20 cellular contexts compared by ENCODE assay signal in the genomic region with DNA sequence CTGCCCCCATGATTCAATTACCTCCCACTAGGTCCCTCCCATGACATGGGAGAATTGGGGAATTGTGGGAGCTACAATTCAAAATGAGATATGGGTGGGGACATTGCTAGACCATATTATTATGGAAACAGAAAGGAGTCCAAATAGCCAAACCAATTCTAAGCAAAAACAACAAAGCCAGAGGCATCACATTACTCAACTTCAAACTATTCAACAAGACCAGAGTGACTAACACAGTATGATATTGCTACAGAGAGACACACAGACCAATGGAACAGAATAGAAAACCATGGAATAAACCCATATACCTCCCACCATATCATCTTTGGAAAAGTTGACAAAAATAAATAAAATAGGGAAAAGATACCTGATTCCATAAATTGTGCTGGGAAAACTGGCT.
DNase-seq lines count a peak whose midpoint lies in the region; ATAC-seq and TF ChIP-seq lines count a peak whose summit lies in the region.
"Had no signal": no experiment of that assay in that cellular context is flagged by ENCODE, and none has a peak within 500 bp of the region (broad histone marks: within the 10 kb centered on the region; RNA-seq: fewer than 3 reads in every experiment).

No MANE protein-coding gene starts in this region.

- H3K4me3 Mint-ChIP-seq in GM23338: no peak overlapping the region
- H3K4me3 Mint-ChIP-seq in stimulated activated naive B cell treated with anti-CD40 and anti-IgM and Interleukin-4, amounts not matched to agents 10 μg/mL and 1 μg/mL and 100 μg/mL, for 72 hours: no peak overlapping the region
- H3K4me3 Mint-ChIP-seq: CD4-positive, alpha-beta memory T cell had no signal

- H3K36me3 Mint-ChIP-seq in GM23338 (ENCODE audit: low read depth): 0 out of 3 replicates have a peak, but pooled peaks cover 2% of the 10 kb centered on the region
- H3K36me3 Mint-ChIP-seq in stimulated activated naive B cell treated with anti-CD40 and anti-IgM and Interleukin-4, amounts not matched to agents 10 μg/mL and 1 μg/mL and 100 μg/mL, for 72 hours: no peaks in the 10 kb centered on the region
- H3K36me3 Mint-ChIP-seq: CD4-positive, alpha-beta memory T cell had no signal

- no peaks in the 10 kb centered on the region for H3K9me2 ChIP-seq in GM23338 (ENCODE audit: insufficient read depth)

- TF ChIP-seq CTCF in choroid plexus epithelial cell (conservative IDR thresholded peaks at IDR 0.05; ENCODE audit: low read depth, low read length) (no peak), GM23338 (conservative IDR thresholded peaks at IDR 0.05; ENCODE audit: low read depth in 2 of 2) (no peak)

- H2AFZ ChIP-seq in neuronal stem cell (ENCODE audit: low read length) (no peak overlapping the region), GM23338 (no peak overlapping the region)

- H3K27ac Mint-ChIP-seq in GM23338: no peak overlapping the region
- no peak overlapping the region for H3K27ac Mint-ChIP-seq in stimulated activated naive B cell treated with anti-CD40 and anti-IgM and Interleukin-4, amounts not matched to agents 10 μg/mL and 1 μg/mL and 100 μg/mL, for 72 hours
- H3K27ac Mint-ChIP-seq: CD4-positive, alpha-beta memory T cell had no signal

- DNase-seq in HT1080 (ENCODE audit: low read depth) (peak; percentile 55), RPMI7951 (ENCODE audit: low read depth) (peak; percentile 5), choroid plexus epithelial cell (ENCODE audit: low read depth) (peak; percentile 5), non-pigmented ciliary epithelial cell (ENCODE audit: low read depth) (peak; percentile 2), mesendoderm (no peak), neuronal stem cell (ENCODE audit: low spot score) (no peak), GM23338 (ENCODE audit: low spot score) (no peak)
- DNase-seq in stimulated activated naive B cell treated with anti-CD40 and anti-IgM and Interleukin-4, amounts not matched to agents 10 μg/mL and 1 μg/mL and 100 μg/mL, for 72 hours: no peak
- DNase-seq: Calu3; CD4-positive, alpha-beta memory T cell; IMR-90; Karpas-422; NCI-H1105 treated with DMSO at 0.1 percent for 48 hours; NCI-H1694; NCI-H2081 treated with DMSO at 0.1 percent for 48 hours; NCI-H510A treated with DMSO at 0.1 percent for 48 hours; NCI-H774 had no signal

- H2AK5ac ChIP-seq in mesendoderm (ENCODE audit: low read length): no peak overlapping the region
- H2AK5ac ChIP-seq in neuronal stem cell (ENCODE audit: low read depth, low read length): no peak overlapping the region

- H2BK12ac ChIP-seq in neuronal stem cell (ENCODE audit: low read length): no peak overlapping the region

- ATAC-seq in GM23338: no peak
- ATAC-seq in stimulated activated naive B cell treated with anti-CD40 and anti-IgM and Interleukin-4, amounts not matched to agents 10 μg/mL and 1 μg/mL and 100 μg/mL, for 72 hours (replicated peaks): no peak
- ATAC-seq: GM12878 had no signal

- no peaks in the 10 kb centered on the region for H3K36me3 ChIP-seq in mesendoderm (ENCODE audit: control insufficient read depth, insufficient read depth, low read length)
- no peaks in the 10 kb centered on the region for H3K36me3 ChIP-seq in neuronal stem cell (replicated peaks in 1 of 2; ENCODE audit: control insufficient read depth in 2 of 2, insufficient read depth in 2 of 2, low read length in 2 of 2)
- H3K36me3 ChIP-seq in GM23338 (ENCODE audit: insufficient read depth): no peaks in the 10 kb centered on the region; the same call in 1 of the 2 replicates
- H3K36me3 ChIP-seq: BLaER1, SJSA1 had no signal

- no peaks in the 10 kb centered on the region for H3K79me1 ChIP-seq in mesendoderm (ENCODE audit: low read length)
- H3K79me1 ChIP-seq in neuronal stem cell (ENCODE audit: low read depth, low read length): no peaks in the 10 kb centered on the region

- peaks cover 2% of the 10 kb centered on the region for H3K27me3 Mint-ChIP-seq in GM23338 (ENCODE audit: insufficient read depth, low read depth, poor library complexity)
- no peaks in the 10 kb centered on the region for H3K27me3 Mint-ChIP-seq in stimulated activated naive B cell treated with anti-CD40 and anti-IgM and Interleukin-4, amounts not matched to agents 10 μg/mL and 1 μg/mL and 100 μg/mL, for 72 hours
- H3K27me3 Mint-ChIP-seq: CD4-positive, alpha-beta memory T cell had no signal

- H3F3A ChIP-seq in GM23338 (replicated peaks; ENCODE audit: low read depth): no peaks in the 10 kb centered on the region

- no peak overlapping the region for H4K5ac ChIP-seq in mesendoderm (ENCODE audit: low read length)

- H3K4me3 ChIP-seq in choroid plexus epithelial cell (ENCODE audit: low read depth, low read length) (no peak overlapping the region), mesendoderm (ENCODE audit: low read length) (no peak overlapping the region), neuronal stem cell (ENCODE audit: low read length in 2 of 2) (no peak overlapping the region), GM23338 (no peak overlapping the region)
- H3K4me3 ChIP-seq: BLaER1, GM12878, SJSA1 had no signal

- H3K4me1 ChIP-seq in mesendoderm (ENCODE audit: control insufficient read depth, low read depth, low read length): no peaks in the 10 kb centered on the region
- H3K4me1 ChIP-seq in neuronal stem cell (ENCODE audit: control insufficient read depth in 2 of 2, insufficient read depth in 1 of 2, low read depth in 1 of 2, low read length in 2 of 2): no peaks in the 10 kb centered on the region
- no peaks in the 10 kb centered on the region for H3K4me1 ChIP-seq in GM23338 (ENCODE audit: insufficient read depth)
- H3K4me1 ChIP-seq: BLaER1, SJSA1 had no signal

- no peak overlapping the region for H3K14ac ChIP-seq in neuronal stem cell (ENCODE audit: low read length)

- H2BK5ac ChIP-seq in mesendoderm (ENCODE audit: low read length) (no peak overlapping the region), neuronal stem cell (ENCODE audit: low read length) (no peak overlapping the region)

- H3K9me3 ChIP-seq in neuronal stem cell (replicated peaks in 1 of 2; ENCODE audit: control insufficient read depth in 2 of 2, insufficient read depth in 1 of 2, low read depth in 1 of 2, low read length in 2 of 2): peaks cover 0 to 6% of the 10 kb centered on the region in 2 donors
- H3K9me3 ChIP-seq: BLaER1, SJSA1 had no signal

- H3K18ac ChIP-seq in mesendoderm (ENCODE audit: low read length) (no peak overlapping the region), neuronal stem cell (ENCODE audit: low read length) (no peak overlapping the region)

- no peak overlapping the region for H3K56ac ChIP-seq in mesendoderm (ENCODE audit: low read length)

- H2BK120ac ChIP-seq in mesendoderm (ENCODE audit: low read depth, low read length) (no peak overlapping the region), neuronal stem cell (ENCODE audit: low read depth, low read length) (no peak overlapping the region)

- H4K8ac ChIP-seq in mesendoderm (ENCODE audit: low read depth, low read length) (no peak overlapping the region), neuronal stem cell (ENCODE audit: low read depth, low read length) (no peak overlapping the region)

- peaks cover 20% of the 10 kb centered on the region for H3K9me3 Mint-ChIP-seq in GM23338
- peaks cover 4 to 5% of the 10 kb centered on the region in 2 donors for H3K9me3 Mint-ChIP-seq in stimulated activated naive B cell treated with anti-CD40 and anti-IgM and Interleukin-4, amounts not matched to agents 10 μg/mL and 1 μg/mL and 100 μg/mL, for 72 hours

- H3K27ac ChIP-seq in mesendoderm (ENCODE audit: low read depth, low read length): no peak overlapping the region
- no peak overlapping the region for H3K27ac ChIP-seq in neuronal stem cell (replicated peaks; ENCODE audit: low read length)
- no peak overlapping the region for H3K27ac ChIP-seq in GM23338 (ENCODE audit: low read depth)
- H3K27ac ChIP-seq: BLaER1, SJSA1 had no signal

- H3K4me2 ChIP-seq in mesendoderm (ENCODE audit: low read length) (no peak overlapping the region), neuronal stem cell (ENCODE audit: insufficient read depth, low read length, poor library complexity, severe bottlenecking) (no peak overlapping the region), GM23338 (no peak overlapping the region)
- H3K4me2 ChIP-seq: BLaER1 had no signal

- H3K79me2 ChIP-seq in mesendoderm (ENCODE audit: control insufficient read depth, insufficient read depth, low read length) (no peaks in the 10 kb centered on the region), GM23338 (replicated peaks; ENCODE audit: insufficient read depth) (no peaks in the 10 kb centered on the region)

- H3K9ac ChIP-seq in mesendoderm (ENCODE audit: low read length): no peak overlapping the region
- H3K9ac ChIP-seq in neuronal stem cell (ENCODE audit: low read depth, low read length, poor library complexity): no peak overlapping the region
- H3K9ac ChIP-seq: BLaER1 had no signal

- no peak overlapping the region for H4K91ac ChIP-seq in neuronal stem cell (ENCODE audit: low read depth, low read length, poor library complexity)

- no peaks in the 10 kb centered on the region for H3K4me1 Mint-ChIP-seq in GM23338
- H3K4me1 Mint-ChIP-seq in stimulated activated naive B cell treated with anti-CD40 and anti-IgM and Interleukin-4, amounts not matched to agents 10 μg/mL and 1 μg/mL and 100 μg/mL, for 72 hours: no peaks in the 10 kb centered on the region
- H3K4me1 Mint-ChIP-seq: CD4-positive, alpha-beta memory T cell had no signal

- H2BK15ac ChIP-seq in mesendoderm (replicated peaks; ENCODE audit: low read depth) (no peak overlapping the region), neuronal stem cell (ENCODE audit: low read length) (no peak overlapping the region)

- H3K27me3 ChIP-seq in mesendoderm (ENCODE audit: insufficient read depth, low read length, poor library complexity) (no peaks in the 10 kb centered on the region), neuronal stem cell (ENCODE audit: control insufficient read depth in 3 of 3, insufficient read depth in 3 of 3, low read depth in 1 of 3, low read length in 3 of 3) (no peaks in the 10 kb centered on the region), GM23338 (ENCODE audit: insufficient read depth) (no peaks in the 10 kb centered on the region)
- H3K27me3 ChIP-seq: BLaER1, SJSA1 had no signal

- no peaks in the 10 kb centered on the region for H4K20me1 ChIP-seq in GM23338 (replicated peaks; ENCODE audit: insufficient read depth)
- H4K20me1 ChIP-seq: BLaER1 had no signal

- H3K4ac ChIP-seq in mesendoderm (ENCODE audit: low read depth, low read length) (no peak overlapping the region), neuronal stem cell (ENCODE audit: low read length) (no peak overlapping the region)

- H3K23ac ChIP-seq in mesendoderm (ENCODE audit: low read length): no peak overlapping the region
- H3K23ac ChIP-seq in neuronal stem cell (ENCODE audit: low read depth, low read length, poor library complexity): no peak overlapping the region

TF ChIP-seq in GM23338, 12 proteins besides CTCF, POLR2A, EP300 and RAD21 (continues in another document):
- no peak for TF ChIP-seq ZNF114 (CRISPR knock-in tag; IDR thresholded peaks at IDR 0.05)
- no peak for TF ChIP-seq POLR2AphosphoS5 (IDR thresholded peaks at IDR 0.05; ENCODE audit: low read depth)
- TF ChIP-seq EZH2 (IDR thresholded peaks at IDR 0.05; ENCODE audit: low read depth, unreplicated experiment): no peak
- TF ChIP-seq STAT1 (IDR thresholded peaks at IDR 0.05; ENCODE audit: unreplicated experiment): no peak

Comparison
In these comparisons a context has a peak if more than half of its experiments do, and no peak if none do; other contexts are left out.
1. DNase-seq: peak in HT1080 (single experiment), RPMI7951 (single experiment), choroid plexus epithelial cell (single experiment) and non-pigmented ciliary epithelial cell (single experiment); none in mesendoderm (single experiment), neuronal stem cell (single experiment), GM23338 (single experiment) and stimulated activated naive B cell treated with anti-CD40 and anti-IgM and Interleukin-4, amounts not matched to agents 10 μg/mL and 1 μg/mL and 100 μg/mL, for 72 hours (single experiment).